Comparison of ENCODE assay signal across 8 cellular contexts in the genomic region with DNA sequence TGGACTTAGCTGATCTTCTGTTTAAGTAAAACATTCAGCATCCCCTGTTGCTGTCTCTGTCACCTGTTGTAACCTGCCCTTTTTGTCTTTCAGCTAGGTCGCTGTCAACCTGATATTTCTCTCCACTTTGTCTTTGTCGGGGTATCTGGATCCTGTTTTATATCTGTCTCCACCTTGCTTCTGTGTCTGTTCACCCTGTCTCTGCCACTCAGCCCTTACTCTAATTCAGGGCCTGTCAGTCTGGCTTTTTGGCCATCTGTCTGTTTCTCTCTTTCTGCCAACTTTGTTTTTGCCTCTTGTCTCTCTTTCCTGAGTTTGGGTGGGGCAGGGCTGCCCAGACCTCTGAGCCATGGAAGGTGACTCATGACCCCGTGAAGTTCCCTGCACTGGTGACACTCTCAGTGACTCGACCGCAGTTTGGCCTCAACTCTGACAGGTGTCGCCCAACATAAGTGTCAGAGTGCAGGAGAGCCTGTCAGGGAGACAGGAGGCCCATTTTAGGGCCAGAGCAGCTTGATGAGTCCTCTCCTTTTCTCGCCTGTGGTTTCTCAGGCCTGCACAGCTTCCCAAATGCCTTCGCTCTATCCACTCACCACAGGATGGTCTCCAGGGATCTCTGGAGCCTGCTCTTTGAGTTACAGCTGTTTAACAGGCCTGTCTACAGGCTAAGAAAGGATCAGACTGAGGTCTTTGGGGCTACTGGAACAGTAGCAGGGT. TPM values are rescaled to one million over a fixed set of nuclear protein-coding genes. Genes with fewer than 3 reads are reported as not detected.
DNase-seq lines count a peak whose midpoint lies in the region; ATAC-seq and TF ChIP-seq lines count a peak whose summit lies in the region.

No MANE protein-coding gene starts in this region.

- peaks cover 4% of the 10 kb centered on the region for H3K36me3 Mint-ChIP-seq in type B pancreatic cell

- TF ChIP-seq POLR2A in GM18505 (IDR thresholded peaks at IDR 0.05; ENCODE audit: borderline replicate concordance, extremely low read depth, insufficient read depth, insufficient read length) (no peak), ovary (IDR thresholded peaks at IDR 0.05) (no peak)

- peak overlapping the region; percentile 95 for H3K4me3 Mint-ChIP-seq in type B pancreatic cell

- no peaks in the 10 kb centered on the region for H3K27me3 Mint-ChIP-seq in type B pancreatic cell

- H3K4me3 ChIP-seq in fibroblast of pulmonary artery (replicated peaks; ENCODE audit: low read depth, low read length) (peak overlapping the region; percentile 87), ovary (peak overlapping the region; percentile 97)

- WGBS in ovary, 3 donors: 22 to 25% (median 24%) methylated on average over 8 of the region's 8 CpGs

- no peak for TF ChIP-seq EP300 in ovary (IDR thresholded peaks at IDR 0.05)

- H3K27ac Mint-ChIP-seq in type B pancreatic cell: peak overlapping the region; percentile 96

- H3K36me3 ChIP-seq in ovary: no peaks in the 10 kb centered on the region

- H3K4me1 ChIP-seq in ovary (ENCODE audit: insufficient read depth): peaks cover 5% of the 10 kb centered on the region

- peak overlapping the region in 1 of 2 donors; percentile 65 for H3K27ac ChIP-seq in ovary

- H3K4me1 Mint-ChIP-seq in type B pancreatic cell (ENCODE audit: unreplicated experiment): peaks cover 17% of the 10 kb centered on the region

- TF ChIP-seq CTCF in fibroblast of pulmonary artery (IDR thresholded peaks at IDR 0.05; ENCODE audit: low read length, missing control alignments) (no peak), ovary (IDR thresholded peaks at IDR 0.05) (no peak), type B pancreatic cell (conservative IDR thresholded peaks at IDR 0.05) (no peak)

- intact Hi-C loops in ovary (cut with DNase I): no loop called here

- H3K27me3 ChIP-seq in ovary: no peaks in the 10 kb centered on the region

- peak; percentile 55 for ATAC-seq in GM18505 (IDR thresholded peaks at IDR 0.05; ENCODE audit: unreplicated experiment)
- ATAC-seq in HG02678 (IDR thresholded peaks at IDR 0.05; ENCODE audit: unreplicated experiment): peak; percentile 67

- no peaks in the 10 kb centered on the region for H3K9me3 ChIP-seq in ovary

- DNase-seq in NOMO-1 treated with dmso at 0.1 percent for 144 hours (lab: John Stamatoyannopoulos, UW; ENCODE audit: unreplicated experiment) (peak; percentile 76), fibroblast of pulmonary artery (ENCODE audit: low read depth) (peak; percentile 38), ovary (peak in 1 of 5 donors; percentile 19), type B pancreatic cell (ENCODE audit: extremely low spot score, unreplicated experiment) (no peak), cerebellar nuclear complex (lab: John Stamatoyannopoulos, UW) (no peak)
- peak; percentile 70 for DNase-seq in activated T-cell treated with anti-CD3 and anti-CD28 coated beads, Interleukin-2, amount 50 U/mL, for 1 hour

- H3K9me3 Mint-ChIP-seq in type B pancreatic cell: no peaks in the 10 kb centered on the region

RNA-seq across cellular contexts. Expression of gene ZBTB43, which starts 0.9 kb away (rescaled TPM):
- total RNA-seq in ovary (10 to 100 TPM in 5 of 7 donors, 1 to 10 TPM in 2; 6.1 to 33.3 (median 17.1) TPM), type B pancreatic cell (ENCODE audit: low replicate concordance) (16.7 and 19.5 TPM in 2 replicates)
- polyA plus RNA-seq in ovary: 1 to 10 TPM; 5.0 to 7.3 TPM

RNA-seq across cellular contexts. Expression of gene ZBTB34, which starts 54.7 kb away (rescaled TPM):
- total RNA-seq in ovary (10 to 100 TPM in 1 of 7 donors, 1 to 10 TPM in 6; 5.5 to 10.0 (median 9.0) TPM), type B pancreatic cell (ENCODE audit: low replicate concordance) (19.7 and 20.2 TPM in 2 replicates)
- polyA plus RNA-seq in ovary: 1 to 10 TPM; 3.4 to 5.3 TPM

Comparison
In these comparisons a context has a peak if more than half of its experiments do, and no peak if none do; other contexts are left out.
1. DNase-seq: peak in NOMO-1 treated with dmso at 0.1 percent for 144 hours (single experiment), activated T-cell treated with anti-CD3 and anti-CD28 coated beads, Interleukin-2, amount 50 U/mL, for 1 hour (single experiment) and fibroblast of pulmonary artery (single experiment); none in type B pancreatic cell (single experiment) and cerebellar nuclear complex (0 of 2).